Comparison of ENCODE assay signal across 8 cellular contexts in genomic region chr1:22416555-22417454, GRCh38. TPM values are rescaled to one million over a fixed set of nuclear protein-coding genes. Genes with fewer than 3 reads are reported as not detected.
DNase-seq lines count a peak whose midpoint lies in the region; ATAC-seq and TF ChIP-seq lines count a peak whose summit lies in the region.

No MANE protein-coding gene starts in this region.

- no peak overlapping the region for H3K4ac ChIP-seq in mesenchymal stem cell (ENCODE audit: low read depth in 1 of 2, low read length in 2 of 2)

- peak; percentile 55 for DNase-seq in CD14-positive monocyte (ENCODE audit: low spot score)
- peak; percentile 77 for DNase-seq in HK-2 (ENCODE audit: unreplicated experiment)
- peak; percentile 91 for DNase-seq in NCI-H82 (lab: John Stamatoyannopoulos, UW)
- peak; percentile 81 to 85 for DNase-seq in activated CD4-positive, alpha-beta T cell treated with anti-CD3 and anti-CD28 coated beads, Interleukin-2, amount 50 U/mL, for 48 hours
- DNase-seq in effector CD4-positive, alpha-beta T cell: peak; percentile 53
- peak; percentile 82 for DNase-seq in mesenchymal stem cell
- DNase-seq in stimulated activated CD8-positive, alpha-beta memory T cell treated with anti-CD3 and anti-CD28 coated beads, Interleukin-15, amount 100 ng/mL, for 24 hours (ENCODE audit: low read depth): peak; percentile 56

- H3K18ac ChIP-seq in mesenchymal stem cell (ENCODE audit: low read depth in 1 of 2, low read length in 2 of 2): no peak overlapping the region

- no peak overlapping the region for H2BK15ac ChIP-seq in mesenchymal stem cell (ENCODE audit: low read depth, poor library complexity, severe bottlenecking)

- H3K9me3 Mint-ChIP-seq in CD14-positive monocyte: no peaks in the 10 kb centered on the region

- no peak overlapping the region for H2BK5ac ChIP-seq in mesenchymal stem cell (ENCODE audit: low read depth, low read length, poor library complexity, severe bottlenecking)

- TF ChIP-seq CTCF in CD14-positive monocyte (IDR thresholded peaks at IDR 0.05): peak; percentile 76

- WGBS in mesenchymal stem cell: 6% methylated on average over 11 of the region's 13 CpGs

- no peak overlapping the region for H2BK120ac ChIP-seq in mesenchymal stem cell (ENCODE audit: low read depth, low read length)

- H3K9me3 ChIP-seq in mesenchymal stem cell (ENCODE audit: control insufficient read depth, low read length): no peaks in the 10 kb centered on the region

- peak overlapping the region; percentile 47 for H3K9ac ChIP-seq in mesenchymal stem cell (ENCODE audit: low read length)

- no peak overlapping the region for H4K91ac ChIP-seq in mesenchymal stem cell (ENCODE audit: low read length)

- no peaks in the 10 kb centered on the region for H3K36me3 Mint-ChIP-seq in CD14-positive monocyte

- H3K27me3 Mint-ChIP-seq in CD14-positive monocyte (ENCODE audit: low read depth in 3 of 3): peaks cover 13 to 25% (median 16%) of the 10 kb centered on the region in 3 donors

- H2AFZ ChIP-seq in mesenchymal stem cell (ENCODE audit: low read depth, low read length): no peak overlapping the region

- no peak overlapping the region for H3K4me3 Mint-ChIP-seq in CD14-positive monocyte

- intact Hi-C loops in CD14-positive monocyte (cut with micrococcal nuclease): loop anchor here in 1 of 2 donors (5.0 kb wide), 1 partner anchor 225 kb away; the partner anchor contains the start of gene C1QC

- H2BK12ac ChIP-seq in mesenchymal stem cell (ENCODE audit: low read length in 2 of 2): peak overlapping the region in 1 of 2 experiments; percentile 56

- H3K14ac ChIP-seq in mesenchymal stem cell (ENCODE audit: low read length in 2 of 2): no peak overlapping the region

- no peak overlapping the region for H4K8ac ChIP-seq in mesenchymal stem cell (ENCODE audit: low read length)

- H3K4me1 ChIP-seq in mesenchymal stem cell (ENCODE audit: control insufficient read depth, insufficient read depth, low read depth, low read length): peaks cover 27% of the 10 kb centered on the region

- no peaks in the 10 kb centered on the region for H3K79me1 ChIP-seq in mesenchymal stem cell (replicated peaks; ENCODE audit: low read length, poor library complexity, severe bottlenecking)

- H3K27me3 ChIP-seq in mesenchymal stem cell (ENCODE audit: control insufficient read depth in 1 of 2, insufficient read depth in 1 of 2, low read length in 2 of 2): peaks cover 0 to 18% of the 10 kb centered on the region in 2 experiments

- H3K4me3 ChIP-seq in mesenchymal stem cell (ENCODE audit: insufficient read depth in 1 of 2, low read depth in 1 of 2, low read length in 2 of 2): peak overlapping the region in 1 of 2 experiments; percentile 63

- peaks cover 3% of the 10 kb centered on the region for H3K4me1 Mint-ChIP-seq in CD14-positive monocyte

- ATAC-seq in HG02759 (IDR thresholded peaks at IDR 0.05; ENCODE audit: unreplicated experiment): no peak

- no peak overlapping the region for H3K27ac ChIP-seq in mesenchymal stem cell (ENCODE audit: low read length, poor library complexity, severe bottlenecking)

- H3K36me3 ChIP-seq in mesenchymal stem cell (ENCODE audit: control insufficient read depth in 1 of 2, insufficient read depth in 2 of 2, low read depth in 1 of 2, low read length in 2 of 2): no peaks in the 10 kb centered on the region

- H2AK5ac ChIP-seq in mesenchymal stem cell (ENCODE audit: low read length, severe bottlenecking): peak overlapping the region; percentile 50

- H3K4me2 ChIP-seq in mesenchymal stem cell (ENCODE audit: low read length, poor library complexity, severe bottlenecking): no peak overlapping the region

- H3K23ac ChIP-seq in mesenchymal stem cell (ENCODE audit: low read length in 2 of 2): no peak overlapping the region

- peak overlapping the region in 1 of 7 donors; percentile 50 for H3K27ac Mint-ChIP-seq in CD14-positive monocyte

RNA-seq across cellular contexts. Expression of gene ZBTB40, which starts 34.8 kb away (rescaled TPM):
- polyA plus RNA-seq in CD14-positive monocyte: 1 to 10 TPM; 1.1 to 1.3 TPM
- polyA plus RNA-seq in mesenchymal stem cell (2013, experiment 1 of 2): 8.0 TPM
- 7.1 TPM for polyA plus RNA-seq in mesenchymal stem cell (2013, experiment 2 of 2)
